Comparison of ENCODE assay signal across 8 cellular contexts in genomic region chr17:48636177-48637018, GRCh38. TPM values are rescaled to one million over a fixed set of nuclear protein-coding genes. Genes with fewer than 3 reads are reported as not detected.
DNase-seq lines count a peak whose midpoint lies in the region; ATAC-seq and TF ChIP-seq lines count a peak whose summit lies in the region.

No MANE protein-coding gene starts in this region.

- H3K36me3 ChIP-seq in Peyer's patch (no peaks in the 10 kb centered on the region), right atrium auricular region (no peaks in the 10 kb centered on the region)

- H3K9me3 ChIP-seq in Peyer's patch (no peaks in the 10 kb centered on the region), right atrium auricular region (no peaks in the 10 kb centered on the region)

- peak in 4 of 6 experiments; percentile 53 to 69 (median 66) for TF ChIP-seq CTCF in Peyer's patch (IDR thresholded peaks at IDR 0.05)
- TF ChIP-seq CTCF in right atrium auricular region (IDR thresholded peaks at IDR 0.05) = peak; percentile 8 to 47

- H3K4me3 ChIP-seq in Peyer's patch (peak overlapping the region in 1 of 4 donors; percentile 26), right atrium auricular region (no peak overlapping the region)

- DNase-seq in DMS 273 (lab: John Stamatoyannopoulos, UW; ENCODE audit: unreplicated experiment) = peak; percentile 93
- DNase-seq in Peyer's patch = peak; percentile 43 to 94 (median 89)
- peak; percentile 75 for DNase-seq in activated naive CD4-positive, alpha-beta T cell treated with Interleukin-2 at 50 U/mL for 16 hours
- no peak for DNase-seq in right atrium auricular region (ENCODE audit: low spot score)
- DNase-seq in stimulated activated CD4-positive, alpha-beta T cell treated with anti-CD3 and anti-CD28 coated beads, Interleukin-15, amount 100 ng/mL, for 48 hours (ENCODE audit: low read depth in 2 of 2) = peak; percentile 64 to 83
- no peak for DNase-seq in NCI-H1417 (lab: John Stamatoyannopoulos, UW)
- no peak for DNase-seq in SW480 (ENCODE audit: low spot score)

- no peak for TF ChIP-seq POLR2A in Peyer's patch (IDR thresholded peaks at IDR 0.05)

- peak; percentile 42 for ATAC-seq in HG03175 (IDR thresholded peaks at IDR 0.05; ENCODE audit: unreplicated experiment)

- H3K4me1 ChIP-seq in Peyer's patch (peaks cover 0 to 63% (median 3%) of the 10 kb centered on the region in 4 donors), right atrium auricular region (peaks cover 0 to 9% of the 10 kb centered on the region in 2 donors)

- H3K27ac ChIP-seq in Peyer's patch (peak overlapping the region in 2 of 4 donors; percentile 8 to 41), right atrium auricular region (no peak overlapping the region)

- H3K27me3 ChIP-seq in Peyer's patch (peaks cover 0 to 6% of the 10 kb centered on the region in 2 donors), right atrium auricular region (peaks cover 53 to 69% of the 10 kb centered on the region in 2 donors)

RNA-seq across cellular contexts. Expression of gene HOXB9, which starts 10.2 kb away (rescaled TPM):
- total RNA-seq in Peyer's patch = 10 to 100 TPM; 13.7 to 47.5 (median 24.9) TPM
- total RNA-seq in right atrium auricular region = not detected

RNA-seq across cellular contexts. Expression of gene HOXB8, which starts 21.3 kb away (rescaled TPM):
- 10 to 100 TPM in 3 of 4 donors, 1 to 10 TPM in 1; 1.8 to 21.2 (median 14.9) TPM for total RNA-seq in Peyer's patch
- total RNA-seq in right atrium auricular region = not detected

RNA-seq across cellular contexts. Expression of gene HOXB7, which starts 25.6 kb away (rescaled TPM):
- total RNA-seq in Peyer's patch = 10 to 100 TPM; 10.7 to 22.8 (median 19.0) TPM
- total RNA-seq in right atrium auricular region = under 1 TPM; 0.24 to 0.78 TPM

RNA-seq across cellular contexts. Expression of gene HOXB6, which starts 31.6 kb away (rescaled TPM):
- total RNA-seq in Peyer's patch (10 to 100 TPM; 34.3 to 98.4 (median 66.7) TPM), right atrium auricular region (1 to 10 TPM in 1 of 2 donors, under 1 TPM in 1; 0.82 to 2.6 TPM)

RNA-seq across cellular contexts. Expression of gene HOXB5, which starts 42.8 kb away (rescaled TPM):
- total RNA-seq in Peyer's patch (10 to 100 TPM in 3 of 4 donors, 1 to 10 TPM in 1; 7.7 to 22.5 (median 15.0) TPM), right atrium auricular region (not detected)

Comparison
In these comparisons a context has a peak if more than half of its experiments do, and no peak if none do; other contexts are left out.
1. DNase-seq: peak in DMS 273 (single experiment), Peyer's patch (3 of 3), activated naive CD4-positive, alpha-beta T cell treated with Interleukin-2 at 50 U/mL for 16 hours (single experiment) and stimulated activated CD4-positive, alpha-beta T cell treated with anti-CD3 and anti-CD28 coated beads, Interleukin-15, amount 100 ng/mL, for 48 hours (2 of 2); none in right atrium auricular region (single experiment), NCI-H1417 (0 of 3) and SW480 (single experiment).
2. RNA of gene HOXB9, which starts 10.2 kb away (total RNA-seq): 13.7 to 47.5 TPM in Peyer's patch; not detected in right atrium auricular region; every median in the first group is over 10 times any median in the second.
3. RNA of gene HOXB7, which starts 25.6 kb away (total RNA-seq): 10.7 to 22.8 TPM in Peyer's patch; 0.24 to 0.78 TPM in right atrium auricular region; every median in the first group is over 4 times any median in the second.